Comparison of ENCODE assay signal across 8 cellular contexts in the genomic region with DNA sequence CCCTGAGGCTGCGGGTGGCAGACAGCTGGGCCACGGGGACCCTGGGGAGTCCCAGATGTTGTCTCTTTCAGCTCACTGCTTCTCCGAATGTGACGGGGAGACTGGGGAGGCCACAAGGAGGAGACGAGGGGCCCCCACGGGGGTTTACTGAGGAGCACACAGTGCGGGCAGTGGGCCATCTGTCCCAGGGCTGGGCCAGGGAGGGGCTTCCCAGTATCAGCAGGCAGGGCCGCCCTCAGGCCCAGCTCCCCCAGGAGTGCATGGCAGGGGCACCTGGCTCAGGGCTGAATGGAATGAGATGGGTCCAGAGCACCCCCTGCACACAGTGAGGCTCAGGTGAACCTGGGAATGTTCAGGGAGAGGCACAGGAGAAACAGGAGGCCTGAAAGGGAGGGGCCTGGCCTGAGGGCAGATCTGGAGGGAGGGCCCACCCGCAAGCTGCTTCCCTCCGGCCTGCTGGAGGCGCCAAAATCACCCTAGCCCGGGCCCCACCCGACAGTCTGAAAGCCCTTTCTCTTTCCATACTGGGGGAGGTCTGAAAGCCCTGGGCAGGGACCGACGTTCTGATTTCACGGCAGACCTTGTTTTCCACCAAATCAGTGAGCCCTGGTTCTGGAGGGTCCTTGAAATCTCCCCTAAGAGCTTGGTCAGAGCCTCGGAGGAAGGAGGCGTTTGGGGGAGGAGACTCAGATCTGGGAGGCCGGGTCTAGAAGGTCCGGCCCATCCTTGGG. TPM values are rescaled to one million over a fixed set of nuclear protein-coding genes. Genes with fewer than 3 reads are reported as not detected.
A peak's percentile ranks its signal among the peaks of the same experiment; 100 is the strongest.
DNase-seq lines count a peak whose midpoint lies in the region; ATAC-seq and TF ChIP-seq lines count a peak whose summit lies in the region.

No MANE protein-coding gene starts in this region.

- TF ChIP-seq POLR2A in GM18505 (IDR thresholded peaks at IDR 0.05; ENCODE audit: borderline replicate concordance, extremely low read depth, insufficient read depth, insufficient read length) (peak; percentile 28), uterus (IDR thresholded peaks at IDR 0.05) (no peak)

- TF ChIP-seq CTCF in astrocyte of the spinal cord (IDR thresholded peaks at IDR 0.05; ENCODE audit: low read depth, low read length): peak; percentile 43
- TF ChIP-seq CTCF in uterus (IDR thresholded peaks at IDR 0.05): peak in 1 of 4 experiments; percentile 27

- peak overlapping the region; percentile 73 for H3K27ac ChIP-seq in layer of hippocampus (ENCODE audit: low read depth, low read length)
- peak overlapping the region; percentile 87 to 88 for H3K27ac ChIP-seq in uterus

- no peak overlapping the region for H3K4me3 ChIP-seq in astrocyte of the spinal cord (ENCODE audit: low read depth, low read length)
- H3K4me3 ChIP-seq in uterus: no peak overlapping the region

- peak; percentile 48 for ATAC-seq in GM18505 (IDR thresholded peaks at IDR 0.05; ENCODE audit: unreplicated experiment)
- ATAC-seq in HG02759 (IDR thresholded peaks at IDR 0.05; ENCODE audit: unreplicated experiment): peak; percentile 61

- H3K4me1 ChIP-seq in uterus: peaks cover 0 to 5% of the 10 kb centered on the region in 2 donors

- in situ Hi-C loops in astrocyte of the spinal cord (cut with HindIII; ENCODE audit: low sequenced_read_pairs): no loop called here

- intact Hi-C loops in uterus (cut with DNase I; ENCODE audit: low total_unique reads): no loop called here

- H3K27me3 ChIP-seq in layer of hippocampus (ENCODE audit: control insufficient read depth, insufficient read depth, low read length) (no peaks in the 10 kb centered on the region), uterus (no peaks in the 10 kb centered on the region)

- no peaks in the 10 kb centered on the region for H3K36me3 ChIP-seq in uterus

- DNase-seq in AG20443 (ENCODE audit: low spot score) (peak; percentile 46), NCI-H1694 treated with DMSO at 0.1 percent for 48 hours (lab: John Stamatoyannopoulos, UW) (peak; percentile 69), astrocyte of the spinal cord (ENCODE audit: low read depth, low spot score) (peak; percentile 44), uterus (peak; percentile 61 to 66), NCI-H2081 treated with DMSO at 0.1 percent for 48 hours (lab: John Stamatoyannopoulos, UW) (no peak)

- no peaks in the 10 kb centered on the region for H3K9me3 ChIP-seq in uterus

RNA-seq across cellular contexts. Expression of gene PTMA, which starts 35.5 kb away (rescaled TPM):
- 100 to 1,000 TPM; 693 to 966 (median 818) TPM for total RNA-seq in uterus
